Comparison of ENCODE assay signal across 8 cellular contexts in genomic region chrX:76253432-76253831, GRCh38.
DNase-seq lines count a peak whose midpoint lies in the region; ATAC-seq and TF ChIP-seq lines count a peak whose summit lies in the region.

No MANE protein-coding gene starts in this region.

- H3K27ac ChIP-seq in PC-9 (no peak overlapping the region), ascending aorta (no peak overlapping the region)

- H4K20me1 ChIP-seq in PC-9 (ENCODE audit: insufficient read depth), result no peaks in the 10 kb centered on the region

- no TSS peak for BruUV-seq in PC-9 (replicated peaks; lab: Mats Ljungman, UMichigan)

- CTCF ChIA-PET in PC-9 (lab: Charles Lee), result no interaction called here

- no peaks in the 10 kb centered on the region for H3K9me3 ChIP-seq in PC-9 (ENCODE audit: insufficient read depth, low read depth)
- no peaks in the 10 kb centered on the region for H3K9me3 ChIP-seq in ascending aorta

- no peaks in the 10 kb centered on the region for H3F3A ChIP-seq in PC-9 (ENCODE audit: insufficient read depth, low read depth)

- H3K36me3 ChIP-seq in PC-9 (ENCODE audit: low read depth), result no peaks in the 10 kb centered on the region
- no peaks in the 10 kb centered on the region for H3K36me3 ChIP-seq in ascending aorta

- peak; percentile 0 for DNase-seq in COLO668 (lab: John Stamatoyannopoulos, UW; ENCODE audit: unreplicated experiment)
- DNase-seq in PC-9, result peak in 1 of 2 experiments; percentile 3
- no peak for DNase-seq in ascending aorta (ENCODE audit: low spot score in 2 of 2)
- peak; percentile 49 for DNase-seq in iPS-NIHi7 (ENCODE audit: extremely low spot score)
- DNase-seq in stimulated activated CD4-positive, alpha-beta T cell treated with anti-CD3 and anti-CD28 coated beads, Interleukin-4, amount 100 ng/mL, for 1 hour, result peak; percentile 11
- DNase-seq in 8988T, result no peak

- intact Hi-C loops in PC-9 (cut with micrococcal nuclease; ENCODE audit: unreplicated experiment) (loop anchor here (5.0 kb wide), 1 partner anchor 96 kb away; no protein-coding TSS in a partner anchor), ascending aorta (cut with DNase I) (no loop called here)

- TF ChIP-seq CTCF in PC-9 (conservative IDR thresholded peaks at IDR 0.05), result peak; percentile 58
- TF ChIP-seq CTCF in ascending aorta (IDR thresholded peaks at IDR 0.05), result peak in 2 of 3 experiments; percentile 23 to 50

- H3K27me3 ChIP-seq in PC-9 (ENCODE audit: insufficient read depth, low read depth), result no peaks in the 10 kb centered on the region
- no peaks in the 10 kb centered on the region for H3K27me3 ChIP-seq in ascending aorta

- no peaks in the 10 kb centered on the region for H3K9me2 ChIP-seq in PC-9 (ENCODE audit: insufficient read depth)

- POLR2A ChIA-PET in PC-9 (lab: Charles Lee; ENCODE audit: unreplicated experiment), result no interaction called here

- H3K4me1 ChIP-seq in PC-9 (replicated peaks; ENCODE audit: insufficient read depth), result no peaks in the 10 kb centered on the region
- no peaks in the 10 kb centered on the region for H3K4me1 ChIP-seq in ascending aorta

- peak; percentile 96 for ATAC-seq in GM18867 (IDR thresholded peaks at IDR 0.05; ENCODE audit: unreplicated experiment)
- ATAC-seq in HG03095 (IDR thresholded peaks at IDR 0.05; ENCODE audit: unreplicated experiment), result peak; percentile 83

- H3K4me3 ChIP-seq in PC-9 (no peak overlapping the region), ascending aorta (no peak overlapping the region)

- no peak overlapping the region for H2AFZ ChIP-seq in PC-9

- no peak overlapping the region for H3K4me2 ChIP-seq in PC-9

- no peaks in the 10 kb centered on the region for H3K79me2 ChIP-seq in PC-9 (ENCODE audit: low read depth)

Comparison
In these comparisons a context has a peak if more than half of its experiments do, and no peak if none do; other contexts are left out.
1. DNase-seq: peak in COLO668 (single experiment), iPS-NIHi7 (single experiment) and stimulated activated CD4-positive, alpha-beta T cell treated with anti-CD3 and anti-CD28 coated beads, Interleukin-4, amount 100 ng/mL, for 1 hour (single experiment); none in ascending aorta (0 of 2) and 8988T (single experiment).